Comparison of ENCODE assay signal across 1 cellular context in the genomic region with DNA sequence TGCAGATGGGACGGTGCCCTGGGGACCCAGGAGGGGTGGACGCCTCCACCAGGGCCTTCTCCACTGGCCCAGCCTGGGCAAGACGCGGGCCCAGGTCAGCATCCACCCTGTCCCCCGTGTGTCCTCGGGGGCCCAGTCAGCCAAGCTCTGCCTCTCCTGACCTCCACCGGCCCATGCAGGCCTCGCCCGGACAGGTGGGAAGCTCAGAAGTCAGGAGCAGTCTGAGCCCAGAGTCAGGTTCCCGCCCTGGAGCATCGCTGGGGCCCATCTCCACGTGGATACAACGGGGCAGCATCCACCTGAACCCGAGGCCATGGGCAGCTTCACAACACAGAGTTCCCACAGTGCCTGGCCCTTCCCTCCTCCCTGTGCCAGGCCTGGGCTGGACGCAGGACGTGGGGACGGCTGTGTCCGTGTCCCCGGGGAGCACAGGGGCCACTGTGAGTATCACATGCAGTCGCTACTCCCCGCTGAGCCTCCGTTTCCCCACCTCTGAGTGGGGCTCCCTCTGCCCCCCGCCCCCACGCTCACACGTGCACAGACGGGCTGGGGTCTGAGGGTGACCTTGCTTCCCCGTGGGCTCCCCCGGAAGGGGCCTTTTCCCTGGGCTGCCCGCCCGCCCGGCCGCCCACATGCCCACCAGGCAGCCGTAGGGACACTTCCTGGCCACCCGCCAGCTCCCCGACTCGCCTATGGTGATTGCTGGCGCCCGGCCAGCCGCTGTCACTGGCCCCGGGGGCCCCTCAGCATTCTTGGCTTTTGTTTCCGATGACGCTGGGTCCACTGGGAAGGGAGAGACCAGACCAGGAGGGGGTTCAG.
TF ChIP-seq lines count a peak whose summit lies in the region.

No MANE protein-coding gene starts in this region.

TF ChIP-seq in GM23338, 12 proteins besides CTCF, POLR2A, EP300 and RAD21 (continued from another document):
- TF ChIP-seq, protein P1, sequence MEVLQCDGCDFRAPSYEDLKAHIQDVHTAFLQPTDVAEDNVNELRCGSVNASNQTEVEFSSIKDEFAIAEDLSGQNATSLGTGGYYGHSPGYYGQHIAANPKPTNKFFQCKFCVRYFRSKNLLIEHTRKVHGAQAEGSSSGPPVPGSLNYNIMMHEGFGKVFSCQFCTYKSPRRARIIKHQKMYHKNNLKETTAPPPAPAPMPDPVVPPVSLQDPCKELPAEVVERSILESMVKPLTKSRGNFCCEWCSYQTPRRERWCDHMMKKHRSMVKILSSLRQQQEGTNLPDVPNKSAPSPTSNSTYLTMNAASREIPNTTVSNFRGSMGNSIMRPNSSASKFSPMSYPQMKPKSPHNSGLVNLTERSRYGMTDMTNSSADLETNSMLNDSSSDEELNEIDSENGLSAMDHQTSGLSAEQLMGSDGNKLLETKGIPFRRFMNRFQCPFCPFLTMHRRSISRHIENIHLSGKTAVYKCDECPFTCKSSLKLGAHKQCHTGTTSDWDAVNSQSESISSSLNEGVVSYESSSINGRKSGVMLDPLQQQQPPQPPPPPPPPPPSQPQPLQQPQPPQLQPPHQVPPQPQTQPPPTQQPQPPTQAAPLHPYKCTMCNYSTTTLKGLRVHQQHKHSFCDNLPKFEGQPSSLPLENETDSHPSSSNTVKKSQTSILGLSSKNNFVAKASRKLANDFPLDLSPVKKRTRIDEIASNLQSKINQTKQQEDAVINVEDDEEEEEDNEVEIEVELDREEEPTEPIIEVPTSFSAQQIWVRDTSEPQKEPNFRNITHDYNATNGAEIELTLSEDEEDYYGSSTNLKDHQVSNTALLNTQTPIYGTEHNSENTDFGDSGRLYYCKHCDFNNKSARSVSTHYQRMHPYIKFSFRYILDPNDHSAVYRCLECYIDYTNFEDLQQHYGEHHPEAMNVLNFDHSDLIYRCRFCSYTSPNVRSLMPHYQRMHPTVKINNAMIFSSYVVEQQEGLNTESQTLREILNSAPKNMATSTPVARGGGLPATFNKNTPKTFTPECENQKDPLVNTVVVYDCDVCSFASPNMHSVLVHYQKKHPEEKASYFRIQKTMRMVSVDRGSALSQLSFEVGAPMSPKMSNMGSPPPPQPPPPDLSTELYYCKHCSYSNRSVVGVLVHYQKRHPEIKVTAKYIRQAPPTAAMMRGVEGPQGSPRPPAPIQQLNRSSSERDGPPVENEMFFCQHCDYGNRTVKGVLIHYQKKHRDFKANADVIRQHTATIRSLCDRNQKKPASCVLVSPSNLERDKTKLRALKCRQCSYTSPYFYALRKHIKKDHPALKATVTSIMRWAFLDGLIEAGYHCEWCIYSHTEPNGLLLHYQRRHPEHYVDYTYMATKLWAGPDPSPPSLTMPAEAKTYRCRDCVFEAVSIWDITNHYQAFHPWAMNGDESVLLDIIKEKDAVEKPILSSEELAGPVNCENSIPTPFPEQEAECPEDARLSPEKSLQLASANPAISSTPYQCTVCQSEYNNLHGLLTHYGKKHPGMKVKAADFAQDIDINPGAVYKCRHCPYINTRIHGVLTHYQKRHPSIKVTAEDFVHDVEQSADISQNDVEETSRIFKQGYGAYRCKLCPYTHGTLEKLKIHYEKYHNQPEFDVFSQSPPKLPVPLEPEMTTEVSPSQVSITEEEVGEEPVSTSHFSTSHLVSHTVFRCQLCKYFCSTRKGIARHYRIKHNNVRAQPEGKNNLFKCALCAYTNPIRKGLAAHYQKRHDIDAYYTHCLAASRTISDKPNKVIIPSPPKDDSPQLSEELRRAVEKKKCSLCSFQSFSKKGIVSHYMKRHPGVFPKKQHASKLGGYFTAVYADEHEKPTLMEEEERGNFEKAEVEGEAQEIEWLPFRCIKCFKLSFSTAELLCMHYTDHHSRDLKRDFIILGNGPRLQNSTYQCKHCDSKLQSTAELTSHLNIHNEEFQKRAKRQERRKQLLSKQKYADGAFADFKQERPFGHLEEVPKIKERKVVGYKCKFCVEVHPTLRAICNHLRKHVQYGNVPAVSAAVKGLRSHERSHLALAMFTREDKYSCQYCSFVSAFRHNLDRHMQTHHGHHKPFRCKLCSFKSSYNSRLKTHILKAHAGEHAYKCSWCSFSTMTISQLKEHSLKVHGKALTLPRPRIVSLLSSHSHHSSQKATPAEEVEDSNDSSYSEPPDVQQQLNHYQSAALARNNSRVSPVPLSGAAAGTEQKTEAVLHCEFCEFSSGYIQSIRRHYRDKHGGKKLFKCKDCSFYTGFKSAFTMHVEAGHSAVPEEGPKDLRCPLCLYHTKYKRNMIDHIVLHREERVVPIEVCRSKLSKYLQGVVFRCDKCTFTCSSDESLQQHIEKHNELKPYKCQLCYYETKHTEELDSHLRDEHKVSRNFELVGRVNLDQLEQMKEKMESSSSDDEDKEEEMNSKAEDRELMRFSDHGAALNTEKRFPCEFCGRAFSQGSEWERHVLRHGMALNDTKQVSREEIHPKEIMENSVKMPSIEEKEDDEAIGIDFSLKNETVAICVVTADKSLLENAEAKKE (CRISPR knock-in tag; IDR thresholded peaks at IDR 0.05) = no peak
- TF ChIP-seq NANOG (IDR thresholded peaks at IDR 0.05; ENCODE audit: borderline replicate concordance) = no peak
TF ChIP-seq in GM23338: peak in this region for 0.
